24 cellular contexts compared by ENCODE assay signal in genomic region chr5:25060575-25060974, GRCh38.
"Had no signal": no experiment of that assay in that cellular context is flagged by ENCODE, and none has a peak within 500 bp of the region (broad histone marks: within the 10 kb centered on the region; RNA-seq: fewer than 3 reads in every experiment).

No MANE protein-coding gene starts in this region.

- H3K27ac ChIP-seq: left ventricle myocardium inferior, ovary, right atrium auricular region, skin epidermis, stomach, testis, thyroid gland, transverse colon, upper lobe of left lung, vagina had no signal

- H3K36me3 ChIP-seq: left ventricle myocardium inferior, ovary, right atrium auricular region, stomach, thyroid gland, transverse colon, upper lobe of left lung, vagina had no signal

- H3K36me3 Mint-ChIP-seq: mesothelial cell of epicardium; naive B cell; stimulated activated naive B cell treated with anti-CD40 and anti-IgM and Interleukin-4, amounts not matched to agents 10 μg/mL and 1 μg/mL and 100 μg/mL, for 72 hours had no signal

- H3K9me3 Mint-ChIP-seq: mesothelial cell of epicardium had no signal

- H3K4me1 Mint-ChIP-seq: naive B cell; natural killer cell; stimulated activated naive B cell treated with anti-CD40 and anti-IgM and Interleukin-4, amounts not matched to agents 10 μg/mL and 1 μg/mL and 100 μg/mL, for 72 hours had no signal

- H3K27ac Mint-ChIP-seq: mesothelial cell of epicardium; naive B cell; natural killer cell; progenitor cell of endocrine pancreas; stimulated activated naive B cell treated with anti-CD40 and anti-IgM and Interleukin-4, amounts not matched to agents 10 μg/mL and 1 μg/mL and 100 μg/mL, for 72 hours had no signal

- H3K9me3 ChIP-seq: left ventricle myocardium inferior, ovary, right atrium auricular region, testis, thyroid gland, transverse colon, upper lobe of left lung, vagina had no signal

- H3K4me3 ChIP-seq: left ventricle myocardium inferior, lung, ovary, right atrium auricular region, skin epidermis, stomach, testis, thyroid gland, transverse colon, upper lobe of left lung, vagina had no signal

- H3K27me3 Mint-ChIP-seq: naive B cell; progenitor cell of endocrine pancreas; stimulated activated naive B cell treated with anti-CD40 and anti-IgM and Interleukin-4, amounts not matched to agents 10 μg/mL and 1 μg/mL and 100 μg/mL, for 72 hours had no signal

- H3K4me3 Mint-ChIP-seq: mesothelial cell of epicardium; naive B cell; natural killer cell; stimulated activated naive B cell treated with anti-CD40 and anti-IgM and Interleukin-4, amounts not matched to agents 10 μg/mL and 1 μg/mL and 100 μg/mL, for 72 hours had no signal

- DNase-seq: islet precursor cell; left ventricle myocardium inferior; mesendoderm; naive B cell; natural killer cell; ovary; stimulated activated CD4-positive, alpha-beta T cell treated with anti-CD3 and anti-CD28 coated beads, Interleukin-12 subunit alpha, Interleukin-12 subunit beta, amount 100 ng/mL, for 4 hours; stimulated activated CD4-positive, alpha-beta T cell treated with anti-CD3 and anti-CD28 coated beads, Interleukin-15, amount 100 ng/mL, for 24 hours; stimulated activated CD4-positive, alpha-beta T cell treated with anti-CD3 and anti-CD28 coated beads, Interleukin-2, amount 100 ng/mL, for 24 hours; stimulated activated CD4-positive, alpha-beta T cell treated with anti-CD3 and anti-CD28 coated beads, Interleukin-4, amount 100 ng/mL, for 1 hour; stimulated activated naive B cell treated with anti-CD40 and anti-IgM and Interleukin-4, amounts not matched to agents 10 μg/mL and 1 μg/mL and 100 μg/mL, for 72 hours; stimulated activated naive CD8-positive, alpha-beta T cell treated with anti-CD3 and anti-CD28 coated beads, Interleukin-15, Interleukin-2, amounts not matched to agents 100 U/mL and 50 U/mL, for 24 hours; stomach; testis; thyroid gland; transverse colon; upper lobe of left lung had no signal

- H3K27me3 ChIP-seq: ovary, right atrium auricular region, stomach, testis, thyroid gland, transverse colon, upper lobe of left lung, vagina had no signal

- H3K4me1 ChIP-seq: left ventricle myocardium inferior, right atrium auricular region, stomach, testis, thyroid gland, transverse colon, upper lobe of left lung, vagina had no signal

- ATAC-seq: natural killer cell; sciatic nerve; stimulated activated naive B cell treated with anti-CD40 and anti-IgM and Interleukin-4, amounts not matched to agents 10 μg/mL and 1 μg/mL and 100 μg/mL, for 72 hours; stimulated activated naive CD8-positive, alpha-beta T cell treated with anti-CD3 and anti-CD28 coated beads, Interleukin-15, Interleukin-2, amounts not matched to agents 100 U/mL and 50 U/mL, for 24 hours had no signal
